Comparison of ENCODE assay signal across 8 cellular contexts in the genomic region with DNA sequence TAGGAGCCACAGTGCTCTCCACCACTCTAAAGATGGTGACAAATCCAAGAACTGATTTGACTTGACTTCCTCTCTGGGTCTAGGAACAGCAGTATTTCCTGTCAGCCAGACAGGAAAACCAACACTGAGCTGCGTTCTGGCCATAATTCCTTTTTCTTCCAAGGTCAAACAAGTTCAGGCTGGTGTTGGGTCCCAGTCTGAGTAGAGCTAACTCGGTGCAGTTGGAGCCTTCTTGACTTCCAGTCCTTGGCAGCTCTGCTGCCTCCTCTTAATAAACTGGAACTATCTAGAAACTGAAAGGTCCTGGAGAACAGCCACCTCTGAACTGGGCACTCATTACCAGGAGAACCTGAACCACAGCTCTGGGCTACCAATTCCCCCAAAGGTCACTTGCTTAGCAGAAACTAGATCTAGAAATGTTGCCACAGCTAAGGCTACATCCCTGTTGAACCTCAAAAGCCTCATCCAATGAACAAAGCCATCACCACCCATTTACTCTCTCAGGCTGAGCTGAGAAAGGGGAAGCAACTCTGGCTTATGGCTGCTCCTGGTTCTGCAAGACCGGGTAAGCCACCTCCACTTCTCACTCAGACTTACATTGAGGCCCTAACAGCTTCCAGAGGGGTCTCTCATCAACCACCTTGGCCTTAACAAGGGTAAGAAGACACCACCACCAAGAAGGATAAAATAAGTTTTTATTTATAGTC. TPM values are rescaled to one million over a fixed set of nuclear protein-coding genes. Genes with fewer than 3 reads are reported as not detected.
DNase-seq lines count a peak whose midpoint lies in the region; ATAC-seq and TF ChIP-seq lines count a peak whose summit lies in the region.

No MANE protein-coding gene starts in this region.

- H3K9me3 Mint-ChIP-seq in central memory CD8-positive, alpha-beta T cell: no peaks in the 10 kb centered on the region

- no peak for ATAC-seq in central memory CD8-positive, alpha-beta T cell (replicated peaks; ENCODE audit: extremely low read depth, poor library complexity, severe bottlenecking)
- no peak for ATAC-seq in lung (ENCODE audit: insufficient read depth, low FRiP score)
- no peak for ATAC-seq in HG02610 (IDR thresholded peaks at IDR 0.05; ENCODE audit: unreplicated experiment)

- peak overlapping the region; percentile 37 to 59 for H3K27ac ChIP-seq in lung (ENCODE audit: low read depth in 1 of 2, low read length in 1 of 2)

- H3K36me3 Mint-ChIP-seq in central memory CD8-positive, alpha-beta T cell (ENCODE audit: insufficient read depth): peaks cover 53% of the 10 kb centered on the region

- H3K4me3 Mint-ChIP-seq in central memory CD8-positive, alpha-beta T cell: no peak overlapping the region

- H3K9me3 ChIP-seq in lung (ENCODE audit: control insufficient read depth in 2 of 2, insufficient read depth in 1 of 2, low read length in 1 of 2): peaks cover 0 to under 1% of the 10 kb centered on the region in 2 donors

- in situ Hi-C loops in KBM-7 (cut with MboI; ENCODE audit: low pct_unique_long_range_greater_than_20kb, low sequenced_read_pairs): no loop called here

- H3K27me3 ChIP-seq in lung (ENCODE audit: control insufficient read depth, insufficient read depth): no peaks in the 10 kb centered on the region

- peak overlapping the region; percentile 69 for H3K27ac Mint-ChIP-seq in central memory CD8-positive, alpha-beta T cell (ENCODE audit: low read depth)

- peaks cover 39% of the 10 kb centered on the region for H3K4me1 Mint-ChIP-seq in central memory CD8-positive, alpha-beta T cell

- no peak for TF ChIP-seq CTCF in lung (IDR thresholded peaks at IDR 0.05; ENCODE audit: control extremely low read depth, extremely low read depth)

- WGBS in lung, 2 donors: 31 to 35% methylated on average over 3 of the region's 3 CpGs

- peaks cover 18 to 26% of the 10 kb centered on the region in 2 donors for H3K4me1 ChIP-seq in lung (ENCODE audit: control insufficient read depth in 2 of 2, insufficient read depth in 2 of 2, low read length in 2 of 2)

- no peak overlapping the region for H3K4me3 ChIP-seq in lung

- DNase-seq in AML-193 (lab: John Stamatoyannopoulos, UW) (peak; percentile 8 to 17), KBM-7 (peak; percentile 84), lung (ENCODE audit: low spot score) (no peak), foreskin melanocyte (no peak), activated T-cell treated with anti-CD3 and anti-CD28 coated beads for 4 hours (no peak), activated gamma-delta T cell (lab: John Stamatoyannopoulos, UW) (no peak)
- no peak for DNase-seq in central memory CD8-positive, alpha-beta T cell (ENCODE audit: low spot score in 2 of 2)

- peaks cover 5 to 31% of the 10 kb centered on the region in 2 donors for H3K36me3 ChIP-seq in lung (ENCODE audit: control insufficient read depth in 2 of 2, insufficient read depth in 2 of 2, low read length in 2 of 2)

- H3K27me3 Mint-ChIP-seq in central memory CD8-positive, alpha-beta T cell: no peaks in the 10 kb centered on the region

RNA-seq across cellular contexts. Expression of a gene that starts 27.7 kb away (rescaled TPM):
- total RNA-seq in lung: 100 to 1,000 TPM in 1 of 2 donors, 10 to 100 TPM in 1; 64.8 to 110 TPM
- polyA plus RNA-seq in lung: 10 to 100 TPM; 45.1 to 50.6 TPM

Comparison
In these comparisons a context has a peak if more than half of its experiments do, and no peak if none do; other contexts are left out.
1. DNase-seq: peak in AML-193 (2 of 2) and KBM-7 (single experiment); none in central memory CD8-positive, alpha-beta T cell (0 of 2), lung (single experiment), foreskin melanocyte (single experiment), activated T-cell treated with anti-CD3 and anti-CD28 coated beads for 4 hours (single experiment) and activated gamma-delta T cell (single experiment).